ENCODE assay signal across 1 cellular context in genomic region chr7:4973728-4974198, GRCh38.
TF ChIP-seq lines count a peak whose summit lies in the region.

No MANE protein-coding gene starts in this region.

TF ChIP-seq in HepG2, 621 proteins besides CTCF, POLR2A, EP300 and RAD21 (continued from another document and continues in another):
- TF ChIP-seq ZFP91 (CRISPR knock-in tag; IDR thresholded peaks at IDR 0.05; ENCODE audit: borderline replicate concordance), result peak; percentile 47; the same call in 1 of the 2 replicates
- TF ChIP-seq FOXP1 (IDR thresholded peaks at IDR 0.05), result no peak
- TF ChIP-seq FOXP1 (CRISPR knock-in tag; IDR thresholded peaks at IDR 0.05), result no peak
- no peak for TF ChIP-seq ATF4 (CRISPR knock-in tag; IDR thresholded peaks at IDR 0.05)
- TF ChIP-seq ZSCAN25 (CRISPR knock-in tag; IDR thresholded peaks at IDR 0.05), result peak; percentile 42; the same call in 1 of the 2 replicates
- no peak for TF ChIP-seq ZBTB38 (CRISPR knock-in tag; IDR thresholded peaks at IDR 0.05)
- peak; percentile 33; the same call in 1 of the 2 replicates for TF ChIP-seq TMF1 (CRISPR knock-in tag; IDR thresholded peaks at IDR 0.05; ENCODE audit: low read depth)
- peak; percentile 46 for TF ChIP-seq YY1 (IDR thresholded peaks at IDR 0.05; ENCODE audit: insufficient read depth, insufficient replicate concordance, low read depth, low read length)
- TF ChIP-seq ZNF687 (CRISPR knock-in tag; IDR thresholded peaks at IDR 0.05), result peak; percentile 78; the same call in 1 of the 2 replicates
- TF ChIP-seq FUBP1 (CRISPR knock-in tag; IDR thresholded peaks at IDR 0.05; ENCODE audit: borderline replicate concordance), result no peak
- 0 out of 2 replicates have a peak, but pooled peaks have one; percentile 23 for TF ChIP-seq ETS1 (CRISPR knock-in tag; IDR thresholded peaks at IDR 0.05)
- TF ChIP-seq ZNF773 (CRISPR knock-in tag; IDR thresholded peaks at IDR 0.05; ENCODE audit: borderline replicate concordance), result no peak
- 0 out of 2 replicates have a peak, but pooled peaks have one; percentile 12 for TF ChIP-seq ZNF543 (CRISPR knock-in tag; IDR thresholded peaks at IDR 0.05)
- no peak for TF ChIP-seq NFYB (CRISPR knock-in tag; IDR thresholded peaks at IDR 0.05)
- no peak for TF ChIP-seq HNF4A (CRISPR knock-in tag; IDR thresholded peaks at IDR 0.05)
- 0 out of 2 replicates have a peak, but pooled peaks have one; percentile 34 for TF ChIP-seq HDAC2 (CRISPR knock-in tag; IDR thresholded peaks at IDR 0.05)
- TF ChIP-seq HNRNPLL (IDR thresholded peaks at IDR 0.05; ENCODE audit: low read depth, low read length, poor library complexity, severe bottlenecking), result peak; percentile 74
- no peak for TF ChIP-seq ZNF292 (CRISPR knock-in tag; IDR thresholded peaks at IDR 0.05; ENCODE audit: borderline replicate concordance, low read depth)
- TF ChIP-seq ZNF280B (CRISPR knock-in tag; IDR thresholded peaks at IDR 0.05; ENCODE audit: borderline replicate concordance), result peak; percentile 51; the same call in 1 of the 2 replicates
- peak; percentile 31; the same call in 1 of the 2 replicates for TF ChIP-seq BHLHE40 (IDR thresholded peaks at IDR 0.05; ENCODE audit: low read length)
- 0 out of 2 replicates have a peak, but pooled peaks have one; percentile 23 for TF ChIP-seq ZNF710 (CRISPR knock-in tag; IDR thresholded peaks at IDR 0.05; ENCODE audit: borderline replicate concordance)
- TF ChIP-seq ZNF530 (CRISPR knock-in tag; IDR thresholded peaks at IDR 0.05; ENCODE audit: low read depth), result no peak
- no peak for TF ChIP-seq ZNF33B (CRISPR knock-in tag; IDR thresholded peaks at IDR 0.05)
- peak; percentile 16; the same call in 1 of the 2 replicates for TF ChIP-seq RFXAP (CRISPR knock-in tag; IDR thresholded peaks at IDR 0.05; ENCODE audit: borderline replicate concordance)
- peak; percentile 74; the same call in 1 of the 2 replicates for TF ChIP-seq ARID4A (CRISPR knock-in tag; IDR thresholded peaks at IDR 0.05; ENCODE audit: borderline replicate concordance)
- peak; percentile 83 for TF ChIP-seq HOMEZ (CRISPR knock-in tag; IDR thresholded peaks at IDR 0.05; ENCODE audit: low read depth)
- TF ChIP-seq KMT2B (CRISPR knock-in tag; IDR thresholded peaks at IDR 0.05), result peak; percentile 70
- no peak for TF ChIP-seq MYPOP (CRISPR knock-in tag; IDR thresholded peaks at IDR 0.05)
- TF ChIP-seq GMEB2 (CRISPR knock-in tag; IDR thresholded peaks at IDR 0.05; ENCODE audit: low read depth), result 0 out of 2 replicates have a peak, but pooled peaks have one; percentile 22
- no peak for TF ChIP-seq ZIK1 (CRISPR knock-in tag; IDR thresholded peaks at IDR 0.05; ENCODE audit: borderline replicate concordance, low read depth)
- peak; percentile 43 for TF ChIP-seq SALL1 (CRISPR knock-in tag; IDR thresholded peaks at IDR 0.05)
- no peak for TF ChIP-seq MTA3 (CRISPR knock-in tag; IDR thresholded peaks at IDR 0.05)
